In genomic region chr9:121735792-121736130, GRCh38 we compare ENCODE assay signal across 12 cellular contexts.
DNase-seq lines count a peak whose midpoint lies in the region; ATAC-seq and TF ChIP-seq lines count a peak whose summit lies in the region.
"Had no signal": no experiment of that assay in that cellular context is flagged by ENCODE, and none has a peak within 500 bp of the region (broad histone marks: within the 10 kb centered on the region; RNA-seq: fewer than 3 reads in every experiment).

No MANE protein-coding gene starts in this region.

- no peaks in the 10 kb centered on the region for H3K36me3 ChIP-seq in urinary bladder (ENCODE audit: insufficient read depth)

- CTCF ChIA-PET in WTC11 (lab: Charles Lee): interaction anchor here (0.8 to 7.4 kb wide), 33 partner anchors 9 to 254 kb away, joined by 3 to 78 read pairs (median 7); no protein-coding TSS in a partner anchor

- DNase-seq in WTC11 (ENCODE audit: low spot score) (no peak), foreskin keratinocyte (peak in 1 of 2 donors; percentile 26), NCI-H82 (lab: John Stamatoyannopoulos, UW) (no peak)
- no peak for DNase-seq in naive thymus-derived CD8-positive, alpha-beta T cell
- DNase-seq in activated T-cell treated with anti-CD3 and anti-CD28 coated beads, Interleukin-2, amount 50 U/mL, for 72 hours: no peak
- DNase-seq: NCI-H1092 treated with DMSO at 0.1 percent for 48 hours had no signal

- H3K27ac ChIP-seq in foreskin keratinocyte (no peak overlapping the region), urinary bladder (ENCODE audit: low read depth) (peak overlapping the region; percentile 53)

- no peaks in the 10 kb centered on the region for H3K36me3 Mint-ChIP-seq in WTC11
- no peaks in the 10 kb centered on the region for H3K36me3 Mint-ChIP-seq in naive thymus-derived CD8-positive, alpha-beta T cell
- H3K36me3 Mint-ChIP-seq in activated T-cell treated with anti-CD3 and anti-CD28 coated beads, Interleukin-2, amount 50 U/mL, for 72 hours (ENCODE audit: insufficient read depth in 2 of 2): no peaks in the 10 kb centered on the region

- peak overlapping the region; percentile 86 for H3K27ac Mint-ChIP-seq in WTC11
- H3K27ac Mint-ChIP-seq in naive thymus-derived CD8-positive, alpha-beta T cell: peak overlapping the region in 1 of 10 donors; percentile 50
- no peak overlapping the region for H3K27ac Mint-ChIP-seq in activated T-cell treated with anti-CD3 and anti-CD28 coated beads, Interleukin-2, amount 50 U/mL, for 72 hours
- H3K27ac Mint-ChIP-seq: stimulated activated naive CD8-positive, alpha-beta T cell treated with anti-CD3 and anti-CD28 coated beads, Interleukin-15, amount 100 ng/mL, for 72 hours; T-helper 2 cell treated with Interferon-gamma antibody and Interleukin-4, amounts not matched to agents 5 μg/mL and 100 μg/mL, for 36 hours had no signal

- POLR2A ChIA-PET in WTC11 (lab: Charles Lee): interaction anchor here (0.9 to 1.6 kb wide), 2 partner anchors 9 to 17 kb away, joined by 3 to 4 read pairs; no protein-coding TSS in a partner anchor
- POLR2A ChIA-PET in naive thymus-derived CD8-positive, alpha-beta T cell (lab: Charles Lee): no interaction called here

- peaks cover 71% of the 10 kb centered on the region for H3K4me1 Mint-ChIP-seq in WTC11
- H3K4me1 Mint-ChIP-seq in naive thymus-derived CD8-positive, alpha-beta T cell: peaks cover 7 to 29% (median 22%) of the 10 kb centered on the region in 4 donors
- H3K4me1 Mint-ChIP-seq in activated T-cell treated with anti-CD3 and anti-CD28 coated beads, Interleukin-2, amount 50 U/mL, for 72 hours (ENCODE audit: low read depth): no peaks in the 10 kb centered on the region

- H3K9me3 Mint-ChIP-seq in WTC11: no peaks in the 10 kb centered on the region
- H3K9me3 Mint-ChIP-seq in naive thymus-derived CD8-positive, alpha-beta T cell: no peaks in the 10 kb centered on the region
- H3K9me3 Mint-ChIP-seq in activated T-cell treated with anti-CD3 and anti-CD28 coated beads, Interleukin-2, amount 50 U/mL, for 72 hours: no peaks in the 10 kb centered on the region
- H3K9me3 Mint-ChIP-seq: stimulated activated naive CD8-positive, alpha-beta T cell treated with anti-CD3 and anti-CD28 coated beads, Interleukin-15, amount 100 ng/mL, for 72 hours; T-helper 2 cell treated with Interferon-gamma antibody and Interleukin-4, amounts not matched to agents 5 μg/mL and 100 μg/mL, for 36 hours had no signal

- no peak for TF ChIP-seq CTCF in WTC11 (IDR thresholded peaks at IDR 0.05)
- TF ChIP-seq CTCF in foreskin keratinocyte (conservative IDR thresholded peaks at IDR 0.05): peak; percentile 9

- ATAC-seq in WTC11: no peak
- ATAC-seq in foreskin keratinocyte: peak; percentile 27
- no peak for ATAC-seq in naive thymus-derived CD8-positive, alpha-beta T cell
- no peak for ATAC-seq in activated T-cell treated with anti-CD3 and anti-CD28 coated beads, Interleukin-2, amount 50 U/mL, for 72 hours (replicated peaks in 1 of 2)
- no peak for ATAC-seq in esophagus mucosa
- no peak for ATAC-seq in GM18511 (IDR thresholded peaks at IDR 0.05; ENCODE audit: unreplicated experiment)

- H3K27me3 ChIP-seq in foreskin keratinocyte: no peaks in the 10 kb centered on the region

- peaks cover 3% of the 10 kb centered on the region; the same call in 1 of the 2 replicates for H3K27me3 Mint-ChIP-seq in WTC11 (ENCODE audit: low read depth)
- peaks cover 14 to 70% (median 35%) of the 10 kb centered on the region in 5 donors for H3K27me3 Mint-ChIP-seq in naive thymus-derived CD8-positive, alpha-beta T cell
- peaks cover 33% of the 10 kb centered on the region for H3K27me3 Mint-ChIP-seq in activated T-cell treated with anti-CD3 and anti-CD28 coated beads, Interleukin-2, amount 50 U/mL, for 72 hours (ENCODE audit: low read depth)

- peak overlapping the region; percentile 31 for H3K4me3 ChIP-seq in urinary bladder (ENCODE audit: low read depth, low read length)
- H3K4me3 ChIP-seq: GM12878 had no signal

- WGBS in urinary bladder: 27% methylated on average over 9 of the region's 9 CpGs

- H3K4me3 Mint-ChIP-seq in WTC11: peak overlapping the region; percentile 85
- peak overlapping the region in 8 of 10 donors; percentile 14 to 67 (median 44) for H3K4me3 Mint-ChIP-seq in naive thymus-derived CD8-positive, alpha-beta T cell
- H3K4me3 Mint-ChIP-seq in activated T-cell treated with anti-CD3 and anti-CD28 coated beads, Interleukin-2, amount 50 U/mL, for 72 hours: peak overlapping the region in 1 of 2 donors; percentile 29
- H3K4me3 Mint-ChIP-seq: T-helper 2 cell treated with Interferon-gamma antibody and Interleukin-4, amounts not matched to agents 5 μg/mL and 100 μg/mL, for 36 hours had no signal

- H3K4me1 ChIP-seq in foreskin keratinocyte (peaks cover 24% of the 10 kb centered on the region), urinary bladder (ENCODE audit: insufficient read depth) (no peaks in the 10 kb centered on the region)

TF ChIP-seq in WTC11, 78 proteins besides CTCF, POLR2A, EP300 and RAD21 (continues in another document):
- TF ChIP-seq FOXJ3 (CRISPR knock-in tag; IDR thresholded peaks at IDR 0.05; ENCODE audit: borderline replicate concordance) (no peak), ZBTB43 (CRISPR knock-in tag; IDR thresholded peaks at IDR 0.05) (no peak), USF1 (CRISPR knock-in tag; IDR thresholded peaks at IDR 0.05) (no peak), MLX (CRISPR knock-in tag; IDR thresholded peaks at IDR 0.05) (no peak), ZBTB21 (CRISPR knock-in tag; IDR thresholded peaks at IDR 0.05; ENCODE audit: borderline replicate concordance) (no peak), JAZF1 (CRISPR knock-in tag; IDR thresholded peaks at IDR 0.05) (no peak), OVOL2 (CRISPR knock-in tag; IDR thresholded peaks at IDR 0.05; ENCODE audit: borderline replicate concordance) (no peak), USF2 (CRISPR knock-in tag; IDR thresholded peaks at IDR 0.05) (no peak), AFF4 (CRISPR knock-in tag; IDR thresholded peaks at IDR 0.05; ENCODE audit: borderline replicate concordance) (no peak), ELF4 (CRISPR knock-in tag; IDR thresholded peaks at IDR 0.05; ENCODE audit: low read depth) (no peak)
